ENCODE assay signal across 8 cellular contexts in genomic region chr6:34055223-34055933, GRCh38.
DNase-seq lines count a peak whose midpoint lies in the region; FAIRE-seq and TF ChIP-seq lines count a peak whose summit lies in the region.

No MANE protein-coding gene starts in this region.

- no peak overlapping the region for H3K27ac Mint-ChIP-seq in activated CD4-positive, alpha-beta memory T cell treated with anti-CD3 and anti-CD28 coated beads for 36 hours

- H3K27ac ChIP-seq in effector memory CD4-positive, alpha-beta T cell (ENCODE audit: insufficient read depth, low read length, poor library complexity, severe bottlenecking): no peak overlapping the region

- H3K4me3 ChIP-seq in effector memory CD4-positive, alpha-beta T cell (ENCODE audit: insufficient read depth, low read depth, low read length, poor library complexity, severe bottlenecking): no peak overlapping the region

- no peak for TF ChIP-seq POLR2A in H54 (IDR thresholded peaks at IDR 0.05; ENCODE audit: low read depth, low read length)

- H3K4me3 Mint-ChIP-seq in activated CD4-positive, alpha-beta memory T cell treated with anti-CD3 and anti-CD28 coated beads for 36 hours: no peak overlapping the region

- FAIRE-seq in H54 (lab: Jason Lieb, UNC): no peak

- no peaks in the 10 kb centered on the region for H3K27me3 Mint-ChIP-seq in activated CD4-positive, alpha-beta memory T cell treated with anti-CD3 and anti-CD28 coated beads for 36 hours

- no peaks in the 10 kb centered on the region for H3K27me3 ChIP-seq in effector memory CD4-positive, alpha-beta T cell (replicated peaks; ENCODE audit: control insufficient read depth, insufficient read depth, low read length, poor library complexity, severe bottlenecking)

- CTCF ChIA-PET in activated CD4-positive, alpha-beta memory T cell treated with anti-CD3 and anti-CD28 coated beads for 36 hours (lab: Charles Lee): interaction anchor here (0.7 to 5.2 kb wide), 26 partner anchors 10 to 344 kb away, joined by 3 to 113 read pairs (median 4); partner anchors contain the start of genes GRM4 and UQCC2

- H3K4me1 ChIP-seq in effector memory CD4-positive, alpha-beta T cell (ENCODE audit: control insufficient read depth, insufficient read depth, low read length, poor library complexity, severe bottlenecking): no peaks in the 10 kb centered on the region

- intact Hi-C loops in activated CD4-positive, alpha-beta memory T cell treated with anti-CD3 and anti-CD28 coated beads for 36 hours (cut with micrococcal nuclease): loop anchor here (1.0 kb wide), 1 partner anchor 99 kb away; no protein-coding TSS in a partner anchor

- no peaks in the 10 kb centered on the region for H3K9me3 Mint-ChIP-seq in activated CD4-positive, alpha-beta memory T cell treated with anti-CD3 and anti-CD28 coated beads for 36 hours

- no peaks in the 10 kb centered on the region for H3K36me3 Mint-ChIP-seq in activated CD4-positive, alpha-beta memory T cell treated with anti-CD3 and anti-CD28 coated beads for 36 hours

- POLR2A ChIA-PET in activated CD4-positive, alpha-beta memory T cell treated with anti-CD3 and anti-CD28 coated beads for 36 hours (lab: Charles Lee): no interaction called here

- DNase-seq in AML-193 (lab: John Stamatoyannopoulos, UW) (peak; percentile 50 to 53), H54 (ENCODE audit: insufficient read length, low spot score) (peak; percentile 80), NCI-H748 (lab: John Stamatoyannopoulos, UW; ENCODE audit: unreplicated experiment) (peak; percentile 75), midbrain (lab: John Stamatoyannopoulos, UW) (peak; percentile 7), mesenteric fat pad (ENCODE audit: low spot score) (no peak)
- peak; percentile 75 for DNase-seq in activated CD4-positive, alpha-beta memory T cell treated with anti-CD3 and anti-CD28 coated beads for 36 hours
- peak in 2 of 3 donors; percentile 20 to 23 for DNase-seq in effector memory CD4-positive, alpha-beta T cell
- peak; percentile 23 to 38 for DNase-seq in stimulated activated CD8-positive, alpha-beta memory T cell treated with anti-CD3 and anti-CD28 coated beads, Interleukin-4, amount 100 ng/mL, for 4 hours (ENCODE audit: low read depth in 2 of 2, low spot score in 1 of 2)

- no peaks in the 10 kb centered on the region for H3K36me3 ChIP-seq in effector memory CD4-positive, alpha-beta T cell (ENCODE audit: control insufficient read depth, insufficient read depth, low read length)

- H3K9me3 ChIP-seq in effector memory CD4-positive, alpha-beta T cell (ENCODE audit: control insufficient read depth, low read length): no peaks in the 10 kb centered on the region

- H3K4me1 Mint-ChIP-seq in activated CD4-positive, alpha-beta memory T cell treated with anti-CD3 and anti-CD28 coated beads for 36 hours (ENCODE audit: low read depth): no peaks in the 10 kb centered on the region
